Comparison of ENCODE assay signal across 20 cellular contexts in genomic region chr10:60035984-60036383, GRCh38.
"Had no signal": no experiment of that assay in that cellular context is flagged by ENCODE, and none has a peak within 500 bp of the region (broad histone marks: within the 10 kb centered on the region; RNA-seq: fewer than 3 reads in every experiment).

No MANE protein-coding gene starts in this region.

- H3K4me3 Mint-ChIP-seq: activated CD8-positive, alpha-beta T cell treated with anti-CD3 and anti-CD28 coated beads for 36 hours; activated naive CD4-positive, alpha-beta T cell treated with anti-CD3 and anti-CD28 coated beads for 36 hours; activated T-cell treated with anti-CD3 and anti-CD28 coated beads, Interleukin-2, amount 50 U/mL, for 24 hours; effector memory CD8-positive, alpha-beta T cell; naive B cell; neural progenitor cell; stimulated activated naive CD8-positive, alpha-beta T cell treated with anti-CD3 and anti-CD28 coated beads, Interleukin-15, amount 100 ng/mL, for 72 hours had no signal

- ATAC-seq: activated CD8-positive, alpha-beta T cell treated with anti-CD3 and anti-CD28 coated beads for 36 hours; body of pancreas; effector memory CD8-positive, alpha-beta T cell; left cardiac atrium; mucosa of descending colon; right cardiac atrium; stimulated activated naive CD8-positive, alpha-beta T cell treated with anti-CD3 and anti-CD28 coated beads, Interleukin-15, amount 100 ng/mL, for 72 hours had no signal

- DNase-seq: activated CD4-positive, alpha-beta T cell treated with anti-CD3 and anti-CD28 coated beads for 48 hours; activated CD4-positive, CD25-positive, alpha-beta regulatory T cell; activated CD8-positive, alpha-beta T cell treated with anti-CD3 and anti-CD28 coated beads for 36 hours; activated naive CD4-positive, alpha-beta T cell treated with anti-CD3 and anti-CD28 coated beads for 36 hours; activated T-cell treated with anti-CD3 and anti-CD28 coated beads, Interleukin-2, amount 50 U/mL, for 24 hours; caudate nucleus; effector memory CD8-positive, alpha-beta T cell; esophagus squamous epithelium; left cardiac atrium; mesenchymal stem cell; mucosa of descending colon; naive B cell; right cardiac atrium; stimulated activated CD4-positive, alpha-beta T cell treated with anti-CD3 and anti-CD28 coated beads, Interleukin-2, amount 100 ng/mL, for 24 hours; stimulated activated naive CD8-positive, alpha-beta T cell treated with anti-CD3 and anti-CD28 coated beads, Interleukin-15, amount 100 ng/mL, for 72 hours; trophoblast cell had no signal

- H3K9me3 ChIP-seq: body of pancreas, esophagus squamous epithelium, mucosa of descending colon, prostate gland, vagina had no signal

- H3K36me3 Mint-ChIP-seq: naive B cell, neural progenitor cell had no signal

- H3K4me3 ChIP-seq: body of pancreas, esophagus squamous epithelium, mucosa of descending colon, neural progenitor cell, prostate gland, vagina had no signal

- H3K9me3 Mint-ChIP-seq: activated CD8-positive, alpha-beta T cell treated with anti-CD3 and anti-CD28 coated beads for 36 hours; activated naive CD4-positive, alpha-beta T cell treated with anti-CD3 and anti-CD28 coated beads for 36 hours; activated T-cell treated with anti-CD3 and anti-CD28 coated beads, Interleukin-2, amount 50 U/mL, for 24 hours; effector memory CD8-positive, alpha-beta T cell; naive B cell; neural progenitor cell; stimulated activated naive CD8-positive, alpha-beta T cell treated with anti-CD3 and anti-CD28 coated beads, Interleukin-15, amount 100 ng/mL, for 72 hours had no signal

- H3K27me3 Mint-ChIP-seq: activated CD8-positive, alpha-beta T cell treated with anti-CD3 and anti-CD28 coated beads for 36 hours; activated T-cell treated with anti-CD3 and anti-CD28 coated beads, Interleukin-2, amount 50 U/mL, for 24 hours; naive B cell; stimulated activated naive CD8-positive, alpha-beta T cell treated with anti-CD3 and anti-CD28 coated beads, Interleukin-15, amount 100 ng/mL, for 72 hours had no signal

- H3K4me1 ChIP-seq: prostate gland had no signal

- H3K36me3 ChIP-seq: esophagus squamous epithelium, neural progenitor cell, prostate gland, vagina had no signal

- H3K4me1 Mint-ChIP-seq: stimulated activated naive CD8-positive, alpha-beta T cell treated with anti-CD3 and anti-CD28 coated beads, Interleukin-15, amount 100 ng/mL, for 72 hours had no signal

- H3K27me3 ChIP-seq: body of pancreas, esophagus squamous epithelium, neural progenitor cell, vagina had no signal

- H3K27ac Mint-ChIP-seq: activated CD8-positive, alpha-beta T cell treated with anti-CD3 and anti-CD28 coated beads for 36 hours; activated naive CD4-positive, alpha-beta T cell treated with anti-CD3 and anti-CD28 coated beads for 36 hours; activated T-cell treated with anti-CD3 and anti-CD28 coated beads, Interleukin-2, amount 50 U/mL, for 24 hours; naive B cell; neural progenitor cell; stimulated activated naive CD8-positive, alpha-beta T cell treated with anti-CD3 and anti-CD28 coated beads, Interleukin-15, amount 100 ng/mL, for 72 hours had no signal

- H3K27ac ChIP-seq: body of pancreas, esophagus squamous epithelium, neural progenitor cell, prostate gland, vagina had no signal
